Comparison of ENCODE assay signal across 8 cellular contexts in the genomic region with DNA sequence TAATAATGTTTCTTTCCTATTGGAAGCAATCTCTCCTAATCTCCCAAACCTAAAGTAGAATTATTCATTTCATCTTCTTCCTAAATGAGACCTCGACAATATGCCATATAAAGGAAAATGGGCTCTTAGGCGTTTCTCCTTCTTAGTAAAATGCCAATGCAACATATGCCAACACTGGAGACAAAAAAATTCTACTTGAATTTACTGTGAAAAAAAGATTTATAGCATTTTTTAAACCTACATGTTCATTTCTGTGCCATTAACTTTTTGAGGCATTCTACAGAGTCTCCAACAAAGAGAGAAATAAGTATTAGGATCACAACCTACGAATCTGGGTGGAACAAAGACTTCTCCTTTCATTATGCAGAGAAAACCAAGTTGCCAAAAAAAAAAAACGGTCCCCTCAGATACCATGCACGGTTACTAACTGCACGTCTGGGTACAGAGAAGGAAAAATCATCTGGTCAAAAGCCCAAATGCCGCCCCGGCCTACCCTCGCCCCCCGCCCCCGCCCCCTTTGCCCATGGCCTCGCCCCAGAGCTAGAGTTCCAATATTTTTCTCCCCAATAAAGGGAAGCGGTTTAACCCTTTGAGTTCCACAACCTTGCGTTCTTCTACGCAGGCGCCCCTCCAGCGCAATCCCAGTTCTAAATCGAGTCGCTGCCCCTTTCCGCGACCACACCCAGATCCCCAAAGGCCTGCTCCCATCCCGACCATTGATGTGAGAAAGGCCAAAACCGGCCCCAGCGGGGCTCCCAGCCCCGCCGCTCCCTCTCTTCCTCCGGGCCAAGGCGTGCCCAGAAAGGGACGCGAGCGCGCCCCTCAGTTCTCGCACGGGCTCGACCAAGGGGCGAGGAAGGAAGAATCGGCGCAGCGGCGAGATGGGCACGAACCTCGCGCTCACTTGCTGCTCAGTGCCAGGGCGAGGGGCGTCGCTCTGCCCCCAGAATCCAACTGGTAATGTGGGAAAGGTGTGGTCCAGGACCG. TPM values are rescaled to one million over a fixed set of nuclear protein-coding genes. Genes with fewer than 3 reads are reported as not detected.
A peak's percentile ranks its signal among the peaks of the same experiment; 100 is the strongest.
DNase-seq lines count a peak whose midpoint lies in the region; ATAC-seq and TF ChIP-seq lines count a peak whose summit lies in the region.

No MANE protein-coding gene starts in this region.

- H3K27me3 ChIP-seq in BE2C, result no peaks in the 10 kb centered on the region

- H3K4me1 ChIP-seq in BE2C, result no peaks in the 10 kb centered on the region

- DNase-seq in BE2C, result peak; percentile 49
- DNase-seq in RWPE1 (ENCODE audit: low spot score), result peak; percentile 8
- DNase-seq in cardiac fibroblast (ENCODE audit: low read depth in 2 of 2), result peak; percentile 21 to 25
- peak; percentile 46 for DNase-seq in inferior parietal cortex (ENCODE audit: extremely low spot score)
- no peak for DNase-seq in NCI-H187 treated with DMSO at 0.1 percent for 48 hours (lab: John Stamatoyannopoulos, UW)

- H3K4me3 ChIP-seq in BE2C (ENCODE audit: low read depth, low read length), result peak overlapping the region; percentile 97
- H3K4me3 ChIP-seq in cardiac fibroblast (replicated peaks in 1 of 2; ENCODE audit: low read depth in 2 of 2, low read length in 2 of 2), result peak overlapping the region; percentile 94 to 98
- H3K4me3 ChIP-seq in skin epidermis, result peak overlapping the region; percentile 61 to 100 (median 88)

- POLR2A ChIA-PET in RWPE1 (lab: Yijun Ruan, JAX; ENCODE audit: low non-redundant PET), result interaction anchor here (0.7 kb wide), 1 partner anchor 43 kb away, joined by 7 read pairs; no protein-coding TSS in a partner anchor

- no peaks in the 10 kb centered on the region for H3K36me3 ChIP-seq in BE2C

- TF ChIP-seq CTCF in BE2C (IDR thresholded peaks at IDR 0.05; ENCODE audit: low read depth, low read length), result no peak
- no peak for TF ChIP-seq CTCF in RWPE1 (conservative IDR thresholded peaks at IDR 0.05; ENCODE audit: low read depth)
- no peak for TF ChIP-seq CTCF in cardiac fibroblast (IDR thresholded peaks at IDR 0.05; ENCODE audit: low read depth, low read length)

- CTCF ChIA-PET in RWPE1 (lab: Yijun Ruan, JAX), result no interaction called here

- ATAC-seq in GM18907 (IDR thresholded peaks at IDR 0.05; ENCODE audit: unreplicated experiment), result peak; percentile 43
- ATAC-seq in HG03135 (IDR thresholded peaks at IDR 0.05; ENCODE audit: unreplicated experiment), result peak; percentile 26

- H3K27ac ChIP-seq in RWPE1 (peak overlapping the region; percentile 88), skin epidermis (peak overlapping the region; percentile 67 to 96 (median 85))

- no peaks in the 10 kb centered on the region for H3K9me3 ChIP-seq in BE2C

RNA-seq across cellular contexts. Expression of a gene that starts 1.0 kb away (rescaled TPM):
- polyA plus RNA-seq in BE2C (2012; ENCODE audit: insufficient read depth, insufficient read length, low read depth), result 18.7 TPM

RNA-seq across cellular contexts. Expression of a gene that starts 34.9 kb away (rescaled TPM):
- polyA plus RNA-seq in BE2C (2012; ENCODE audit: insufficient read depth, insufficient read length, low read depth), result 49.7 TPM

RNA-seq across cellular contexts. Expression of a gene that starts 49.6 kb away (rescaled TPM):
- 29.2 TPM for polyA plus RNA-seq in BE2C (2012; ENCODE audit: insufficient read depth, insufficient read length, low read depth)
